In genomic region chr9:109098221-109098959, GRCh38 we compare ENCODE assay signal across 8 cellular contexts. TPM values are rescaled to one million over a fixed set of nuclear protein-coding genes. Genes with fewer than 3 reads are reported as not detected.
DNase-seq lines count a peak whose midpoint lies in the region; ATAC-seq and TF ChIP-seq lines count a peak whose summit lies in the region.

No MANE protein-coding gene starts in this region.

- intact Hi-C loops in activated T-helper 2 cell treated with anti-CD3 and anti-CD28 coated beads, Interferon-gamma antibody, Interleukin-2, Interleukin-4, amounts not matched to agents 10 μg/mL and 5 μg/mL and 100 μg/mL, durations not matched to agents 14 hours and 24 hours and 36 hours (cut with micrococcal nuclease), result no loop called here
- intact Hi-C loops in left ventricle myocardium inferior (cut with micrococcal nuclease), result no loop called here
- intact Hi-C loops in spleen (cut with DNase I; ENCODE audit: low total_unique reads), result no loop called here

- H3K4me3 ChIP-seq in left ventricle myocardium inferior, result peak overlapping the region; percentile 30
- H3K4me3 ChIP-seq in spleen, result no peak overlapping the region

- peaks cover 100% of the 10 kb centered on the region for H3K4me1 ChIP-seq in left ventricle myocardium inferior
- peaks cover 17 to 74% (median 35%) of the 10 kb centered on the region in 6 donors for H3K4me1 ChIP-seq in spleen

- H3K36me3 ChIP-seq in left ventricle myocardium inferior (peaks cover 6% of the 10 kb centered on the region), spleen (peaks cover 0 to 58% (median 3%) of the 10 kb centered on the region in 6 donors)

- no peaks in the 10 kb centered on the region for H3K27me3 Mint-ChIP-seq in activated T-helper 2 cell treated with anti-CD3 and anti-CD28 coated beads, Interferon-gamma antibody, Interleukin-2, Interleukin-4, amounts not matched to agents 10 μg/mL and 5 μg/mL and 100 μg/mL, durations not matched to agents 14 hours and 24 hours and 36 hours (ENCODE audit: low read depth)

- WGBS in spleen, 5 donors, result 28 to 57% (median 48%) methylated on average over 3 of the region's 3 CpGs

- H3K27me3 ChIP-seq in left ventricle myocardium inferior (ENCODE audit: low read depth), result no peaks in the 10 kb centered on the region
- H3K27me3 ChIP-seq in spleen (replicated peaks in 1 of 7), result no peaks in the 10 kb centered on the region

- peak overlapping the region; percentile 64 for H3K4me3 Mint-ChIP-seq in activated T-helper 2 cell treated with anti-CD3 and anti-CD28 coated beads, Interferon-gamma antibody, Interleukin-2, Interleukin-4, amounts not matched to agents 10 μg/mL and 5 μg/mL and 100 μg/mL, durations not matched to agents 14 hours and 24 hours and 36 hours (ENCODE audit: low read depth)

- H3K27ac ChIP-seq in left ventricle myocardium inferior (replicated peaks) (peak overlapping the region; percentile 89), spleen (peak overlapping the region in 7 of 8 donors; percentile 17 to 67 (median 47))

- no peak for TF ChIP-seq POLR2A in spleen (IDR thresholded peaks at IDR 0.05)

- H3K4me1 Mint-ChIP-seq in activated T-helper 2 cell treated with anti-CD3 and anti-CD28 coated beads, Interferon-gamma antibody, Interleukin-2, Interleukin-4, amounts not matched to agents 10 μg/mL and 5 μg/mL and 100 μg/mL, durations not matched to agents 14 hours and 24 hours and 36 hours (ENCODE audit: low read depth), result peaks cover 80% of the 10 kb centered on the region

- TF ChIP-seq CTCF in left ventricle myocardium inferior (IDR thresholded peaks at IDR 0.05; ENCODE audit: borderline replicate concordance) (peak; percentile 49), spleen (IDR thresholded peaks at IDR 0.05 in 8 of 11, conservative IDR thresholded peaks at IDR 0.05 in 3 of 11) (peak in 3 of 11 experiments; percentile 17 to 28 (median 24))

- H3K36me3 Mint-ChIP-seq in activated T-helper 2 cell treated with anti-CD3 and anti-CD28 coated beads, Interferon-gamma antibody, Interleukin-2, Interleukin-4, amounts not matched to agents 10 μg/mL and 5 μg/mL and 100 μg/mL, durations not matched to agents 14 hours and 24 hours and 36 hours (ENCODE audit: low read depth), result peaks cover 75% of the 10 kb centered on the region

- peak; percentile 36 for ATAC-seq in HG02973 (IDR thresholded peaks at IDR 0.05; ENCODE audit: unreplicated experiment)
- ATAC-seq in GM19467 (IDR thresholded peaks at IDR 0.05; ENCODE audit: unreplicated experiment), result no peak
- no peak for ATAC-seq in GM18498 (IDR thresholded peaks at IDR 0.05; ENCODE audit: unreplicated experiment)

- DNase-seq in DMS 273 treated with DMSO at 0.1 percent for 48 hours (lab: John Stamatoyannopoulos, UW), result peak; percentile 15
- no peak for DNase-seq in activated T-helper 2 cell treated with anti-CD3 and anti-CD28 coated beads, Interferon-gamma antibody, Interleukin-2, Interleukin-4, amounts not matched to agents 10 μg/mL and 5 μg/mL and 100 μg/mL, durations not matched to agents 14 hours and 24 hours and 36 hours (ENCODE audit: low spot score)
- DNase-seq in left ventricle myocardium inferior, result no peak
- no peak for DNase-seq in spleen
- DNase-seq in stimulated activated naive CD4-positive, alpha-beta T cell treated with Interleukin-2 at 50 U/mL for 16 hours (lab: John Stamatoyannopoulos, UW), result no peak

- peak overlapping the region; percentile 82 for H3K27ac Mint-ChIP-seq in activated T-helper 2 cell treated with anti-CD3 and anti-CD28 coated beads, Interferon-gamma antibody, Interleukin-2, Interleukin-4, amounts not matched to agents 10 μg/mL and 5 μg/mL and 100 μg/mL, durations not matched to agents 14 hours and 24 hours and 36 hours

- H3K9me3 ChIP-seq in left ventricle myocardium inferior (replicated peaks), result no peaks in the 10 kb centered on the region
- H3K9me3 ChIP-seq in spleen, result peaks cover 0 to 6% (median 0%) of the 10 kb centered on the region in 8 donors

- peaks cover 10% of the 10 kb centered on the region for H3K9me3 Mint-ChIP-seq in activated T-helper 2 cell treated with anti-CD3 and anti-CD28 coated beads, Interferon-gamma antibody, Interleukin-2, Interleukin-4, amounts not matched to agents 10 μg/mL and 5 μg/mL and 100 μg/mL, durations not matched to agents 14 hours and 24 hours and 36 hours

RNA-seq across cellular contexts. Expression of gene TMEM245, which starts 21.4 kb away (rescaled TPM):
- 24.0 and 25.8 TPM in 2 replicates for total RNA-seq in activated T-helper 2 cell treated with anti-CD3 and anti-CD28 coated beads, Interferon-gamma antibody, Interleukin-2, Interleukin-4, amounts not matched to agents 10 μg/mL and 5 μg/mL and 100 μg/mL, durations not matched to agents 14 hours and 24 hours and 36 hours
- 97.4 TPM for total RNA-seq in left ventricle myocardium inferior
- 10 to 100 TPM; 24.7 to 71.6 (median 44.1) TPM for total RNA-seq in spleen
- polyA plus RNA-seq in spleen, result 1 to 10 TPM; 3.2 to 6.7 (median 5.0) TPM
